6 cellular contexts compared by ENCODE assay signal in the genomic region with DNA sequence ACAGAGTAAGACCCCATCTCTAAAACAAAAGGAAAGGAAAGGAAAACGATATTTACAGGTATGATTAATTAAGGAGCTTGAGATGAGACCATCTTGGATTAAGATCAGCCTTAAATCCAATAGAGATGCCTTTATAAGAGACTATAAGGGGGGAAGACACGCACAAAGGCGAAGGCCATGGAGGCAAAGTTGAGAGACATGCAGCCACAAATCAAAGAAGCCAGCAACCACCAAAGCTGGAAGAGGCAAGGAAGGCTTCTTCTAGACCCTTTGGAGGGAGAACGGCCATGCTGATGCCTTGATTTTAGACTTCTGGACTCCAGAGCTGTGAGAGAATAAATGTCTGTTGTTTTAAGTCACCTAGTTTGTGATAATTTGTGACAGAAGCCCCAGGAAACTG.
"Had no signal": no experiment of that assay in that cellular context is flagged by ENCODE, and none has a peak within 500 bp of the region (broad histone marks: within the 10 kb centered on the region; RNA-seq: fewer than 3 reads in every experiment).

No MANE protein-coding gene starts in this region.

- H3K36me3 Mint-ChIP-seq: IgD-negative memory B cell had no signal

- H3K27ac Mint-ChIP-seq: GM23338, IgD-negative memory B cell had no signal

- DNase-seq: H7, KBM-7 had no signal

- H3K4me3 Mint-ChIP-seq: GM23338, IgD-negative memory B cell had no signal

- ATAC-seq: GM23338, HCT116, HepG2 had no signal

- H3K9me3 Mint-ChIP-seq: GM23338, IgD-negative memory B cell had no signal

- H3K27me3 Mint-ChIP-seq: IgD-negative memory B cell had no signal
